In genomic region chr6:34526992-34527728, GRCh38 we compare ENCODE assay signal across 1 cellular context.
TF ChIP-seq lines count a peak whose summit lies in the region.

No MANE protein-coding gene starts in this region.

TF ChIP-seq in HepG2, 621 proteins besides CTCF, POLR2A, EP300 and RAD21 (continued from another document and continues in another):
- TF ChIP-seq PAXIP1 (CRISPR knock-in tag; conservative IDR thresholded peaks at IDR 0.05) (no peak), HNF4A (CRISPR knock-in tag; IDR thresholded peaks at IDR 0.05) (no peak), TFDP1 (CRISPR knock-in tag; IDR thresholded peaks at IDR 0.05; ENCODE audit: borderline replicate concordance) (peak; percentile 95), MATR3 (CRISPR knock-in tag; IDR thresholded peaks at IDR 0.05) (no peak), ZIK1 (CRISPR knock-in tag; IDR thresholded peaks at IDR 0.05; ENCODE audit: borderline replicate concordance, low read depth) (peak; percentile 74; the same call in 1 of the 2 replicates), CREB3 (CRISPR knock-in tag; IDR thresholded peaks at IDR 0.05) (no peak), ZNF556 (CRISPR knock-in tag; IDR thresholded peaks at IDR 0.05; ENCODE audit: borderline replicate concordance) (no peak), HNRNPL (IDR thresholded peaks at IDR 0.05; ENCODE audit: low read depth, low read length) (no peak), SP4 (CRISPR knock-in tag; IDR thresholded peaks at IDR 0.05) (peak; percentile 87), SSRP1 (CRISPR knock-in tag; IDR thresholded peaks at IDR 0.05) (no peak), NBN (conservative IDR thresholded peaks at IDR 0.05) (no peak), MAZ (IDR thresholded peaks at IDR 0.05; ENCODE audit: borderline replicate concordance, low read depth, low read length) (peak; percentile 73; the same call in 1 of the 2 replicates), MAZ (CRISPR knock-in tag; IDR thresholded peaks at IDR 0.05; ENCODE audit: low read depth) (peak; percentile 89), MAX (IDR thresholded peaks at IDR 0.05) (peak; percentile 82), MED1 (CRISPR knock-in tag; IDR thresholded peaks at IDR 0.05) (peak; percentile 39; the same call in 1 of the 2 replicates), IKZF5 (CRISPR knock-in tag; IDR thresholded peaks at IDR 0.05) (peak; percentile 70), SIX4 (CRISPR knock-in tag; IDR thresholded peaks at IDR 0.05) (no peak; the same call in 1 of the 2 replicates), ISX (CRISPR knock-in tag; conservative IDR thresholded peaks at IDR 0.05) (no peak), KDM4B (CRISPR knock-in tag; IDR thresholded peaks at IDR 0.05) (no peak), MAF1 (CRISPR knock-in tag; IDR thresholded peaks at IDR 0.05; ENCODE audit: borderline replicate concordance) (no peak), ZNF597 (CRISPR knock-in tag; IDR thresholded peaks at IDR 0.05) (no peak), HHEX (CRISPR knock-in tag; IDR thresholded peaks at IDR 0.05) (no peak), PBX3 (CRISPR knock-in tag; IDR thresholded peaks at IDR 0.05; ENCODE audit: borderline replicate concordance) (no peak), RELA (CRISPR knock-in tag; IDR thresholded peaks at IDR 0.05) (0 out of 2 replicates have a peak, but pooled peaks have one; percentile 28), POLR2G (IDR thresholded peaks at IDR 0.05; ENCODE audit: low read depth, low read length) (no peak), BRF2 (CRISPR knock-in tag; IDR thresholded peaks at IDR 0.05) (no peak), SIX1 (CRISPR knock-in tag; IDR thresholded peaks at IDR 0.05; ENCODE audit: borderline replicate concordance) (no peak), PLSCR1 (CRISPR knock-in tag; IDR thresholded peaks at IDR 0.05; ENCODE audit: borderline replicate concordance) (no peak), THAP9 (CRISPR knock-in tag; IDR thresholded peaks at IDR 0.05; ENCODE audit: borderline replicate concordance) (no peak), EZH2 (conservative IDR thresholded peaks at IDR 0.05; ENCODE audit: low read depth, low read length) (no peak), CCDC6 (CRISPR knock-in tag; IDR thresholded peaks at IDR 0.05) (no peak), TBL1XR1 (IDR thresholded peaks at IDR 0.05; ENCODE audit: borderline replicate concordance, low read length, partially characterized antibody) (no peak), ZNF251 (CRISPR knock-in tag; IDR thresholded peaks at IDR 0.05) (no peak), ZHX1 (CRISPR knock-in tag; IDR thresholded peaks at IDR 0.05; ENCODE audit: low read depth) (no peak), NCOR1 (IDR thresholded peaks at IDR 0.05; ENCODE audit: borderline replicate concordance, low read length) (no peak), HNF1B (CRISPR knock-in tag; IDR thresholded peaks at IDR 0.05) (peak; percentile 67; the same call in 1 of the 2 replicates), FOSL2 (CRISPR knock-in tag; IDR thresholded peaks at IDR 0.05) (peak; percentile 70), SATB2 (CRISPR knock-in tag; IDR thresholded peaks at IDR 0.05) (no peak), REXO4 (CRISPR knock-in tag; IDR thresholded peaks at IDR 0.05; ENCODE audit: borderline replicate concordance) (no peak), JUND (CRISPR knock-in tag; IDR thresholded peaks at IDR 0.05) (no peak), TCF12 (IDR thresholded peaks at IDR 0.05) (no peak), TCF12 (CRISPR knock-in tag; IDR thresholded peaks at IDR 0.05) (no peak), ISL2 (CRISPR knock-in tag; IDR thresholded peaks at IDR 0.05) (no peak), HCFC1 (IDR thresholded peaks at IDR 0.05; ENCODE audit: low read depth, low read length) (0 out of 2 replicates have a peak, but pooled peaks have one; percentile 16), CBFB (CRISPR knock-in tag; IDR thresholded peaks at IDR 0.05) (peak; percentile 44; the same call in 1 of the 2 replicates), ZBTB42 (CRISPR knock-in tag; IDR thresholded peaks at IDR 0.05) (no peak)
